16 cellular contexts compared by ENCODE assay signal in the genomic region with DNA sequence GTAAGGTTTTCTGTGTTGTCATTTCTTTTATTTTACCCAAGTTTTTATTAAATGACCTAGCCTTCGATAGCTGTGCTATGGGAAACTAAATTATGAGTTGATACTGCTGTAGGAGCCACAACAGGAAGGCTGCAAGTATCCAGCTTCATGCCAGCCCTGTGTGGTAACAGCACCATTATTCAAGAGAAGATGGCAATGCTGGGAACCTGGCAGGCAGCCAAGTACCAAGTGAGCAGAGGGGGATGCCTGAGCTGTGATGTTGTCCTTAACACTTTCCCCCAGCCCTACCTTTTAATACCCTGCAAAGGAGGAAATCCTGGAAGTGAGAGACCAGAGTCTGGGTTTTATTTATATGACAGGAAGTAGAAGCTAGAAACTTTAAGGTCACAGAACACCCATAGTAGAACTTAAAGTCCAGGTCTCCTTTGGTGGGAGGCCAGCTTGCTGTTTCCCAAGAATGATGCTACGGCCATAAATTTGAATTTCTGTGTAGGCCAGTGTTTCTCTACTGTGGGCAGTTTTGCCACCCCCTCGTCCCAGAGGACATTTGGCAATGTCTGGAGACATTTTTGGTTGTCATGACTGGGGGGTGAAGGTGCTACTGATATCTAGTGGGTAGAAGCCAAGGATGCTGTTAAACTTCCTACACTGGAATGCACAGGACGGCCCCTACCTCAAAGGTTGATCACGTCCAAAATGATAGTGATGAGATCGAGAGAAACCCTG. TPM values are rescaled to one million over a fixed set of nuclear protein-coding genes. Genes with fewer than 3 reads are reported as not detected.
DNase-seq lines count a peak whose midpoint lies in the region; ATAC-seq, FAIRE-seq and TF ChIP-seq lines count a peak whose summit lies in the region.
"Had no signal": no experiment of that assay in that cellular context is flagged by ENCODE, and none has a peak within 500 bp of the region (broad histone marks: within the 10 kb centered on the region; RNA-seq: fewer than 3 reads in every experiment).

No MANE protein-coding gene starts in this region.

- intact Hi-C loops in MCF 10A (cut with micrococcal nuclease), result no loop called here
- intact Hi-C loops in mammary epithelial cell (cut with micrococcal nuclease), result loop anchor here (5.0 kb wide), 1 partner anchor 228 kb away; no protein-coding TSS in a partner anchor
- intact Hi-C loops in pancreas (cut with DNase I), result no loop called here

- no peaks in the 10 kb centered on the region for H3K9me3 ChIP-seq in mammary epithelial cell (replicated peaks; ENCODE audit: insufficient read depth, low read length)
- no peaks in the 10 kb centered on the region for H3K9me3 ChIP-seq in pancreas

- H3K27ac Mint-ChIP-seq in MCF 10A (ENCODE audit: low read depth, unreplicated experiment), result no peak overlapping the region
- H3K27ac Mint-ChIP-seq: T-helper 17 cell had no signal

- no TSS peak for BruUV-seq in MCF 10A (replicated peaks; lab: Mats Ljungman, UMichigan)
- no TSS peak for BruUV-seq in mammary epithelial cell (replicated peaks; lab: Mats Ljungman, UMichigan)

- CTCF ChIA-PET in MCF 10A (lab: Yijun Ruan, JAX) (interaction anchor here (0.6 to 1.1 kb wide), 3 partner anchors 9 to 228 kb away, joined by 3 to 7 read pairs (median 3); partner anchors contain the start of gene ATXN7L1), mammary epithelial cell (lab: Charles Lee; ENCODE audit: low non-redundant PET) (no interaction called here)

- H3K4me3 Mint-ChIP-seq in MCF 10A (ENCODE audit: unreplicated experiment), result no peak overlapping the region
- H3K4me3 Mint-ChIP-seq: T-helper 17 cell had no signal

- H3K4me1 Mint-ChIP-seq in MCF 10A (ENCODE audit: insufficient read depth, unreplicated experiment), result peaks cover 5% of the 10 kb centered on the region

- H3K4me1 ChIP-seq in mammary epithelial cell (ENCODE audit: insufficient read depth, low read length), result peaks cover 5% of the 10 kb centered on the region
- H3K4me1 ChIP-seq in pancreas, result peaks cover 0 to 8% (median 7%) of the 10 kb centered on the region in 3 donors

- WGBS in mammary epithelial cell (ENCODE audit: low coverage, missing lambda C conversion rate), result 94% methylated on average over 6 of the region's 6 CpGs
- 88 to 95% methylated on average over 6 of the region's 6 CpGs for WGBS in pancreas, 2 donors

- H4K20me1 ChIP-seq in mammary epithelial cell (ENCODE audit: insufficient read depth, low read length), result no peaks in the 10 kb centered on the region

- H2AFZ ChIP-seq in mammary epithelial cell (ENCODE audit: low read depth, low read length), result no peak overlapping the region

- H3K27me3 Mint-ChIP-seq in MCF 10A (ENCODE audit: insufficient read depth, unreplicated experiment), result no peaks in the 10 kb centered on the region
- H3K27me3 Mint-ChIP-seq: T-helper 17 cell had no signal

- no peak overlapping the region for H3K9ac ChIP-seq in mammary epithelial cell (ENCODE audit: insufficient read depth, low read length)

- TF ChIP-seq CTCF in MCF 10A (IDR thresholded peaks at IDR 0.05; ENCODE audit: unreplicated experiment) (no peak), mammary epithelial cell (conservative IDR thresholded peaks at IDR 0.05 in 1 of 2, IDR thresholded peaks at IDR 0.05 in 1 of 2; ENCODE audit: extremely low read depth in 1 of 2, insufficient read depth in 1 of 2, low read depth in 1 of 2, low read length in 2 of 2) (no peak), pancreas (IDR thresholded peaks at IDR 0.05) (no peak)

- FAIRE-seq in pancreas (lab: Jason Lieb, UNC), result no peak
- FAIRE-seq: bronchial epithelial cell, HTR-8/SVneo, urothelium cell line had no signal

- dilution Hi-C loops in mammary epithelial cell (cut with HindIII; ENCODE audit: low sequenced_read_pairs), result no loop called here

- no peak overlapping the region for H3K4me2 ChIP-seq in mammary epithelial cell (ENCODE audit: insufficient read depth, low read depth, low read length)

- ATAC-seq in pancreas (peak in 1 of 4 donors; percentile 27), GM19351 (IDR thresholded peaks at IDR 0.05; ENCODE audit: unreplicated experiment) (no peak), GM19455 (IDR thresholded peaks at IDR 0.05; ENCODE audit: unreplicated experiment) (no peak)
- ATAC-seq: foreskin keratinocyte, T-helper 17 cell had no signal

- in situ Hi-C loops in mammary epithelial cell (cut with MboI; ENCODE audit: low sequenced_read_pairs in 2 of 2), result loop anchor here in 1 of 2 donors (25.0 kb wide), 1 partner anchor 127 kb away; no protein-coding TSS in a partner anchor

- no peak overlapping the region for H3K27ac ChIP-seq in mammary epithelial cell (ENCODE audit: insufficient read depth, low read depth, low read length)
- H3K27ac ChIP-seq in pancreas, result no peak overlapping the region
- H3K27ac ChIP-seq: C4-2B, foreskin keratinocyte had no signal

- H3K4me3 ChIP-seq in mammary epithelial cell (replicated peaks in 1 of 3; ENCODE audit: insufficient read depth in 1 of 3, low read depth in 2 of 3, low read length in 3 of 3) (no peak overlapping the region), pancreas (no peak overlapping the region)

- no peaks in the 10 kb centered on the region for H3K36me3 Mint-ChIP-seq in MCF 10A (ENCODE audit: insufficient read depth, unreplicated experiment)

- no peaks in the 10 kb centered on the region for H3K79me2 ChIP-seq in mammary epithelial cell (ENCODE audit: insufficient read depth, low read length)

- peaks cover 8% of the 10 kb centered on the region for H3K9me3 Mint-ChIP-seq in MCF 10A (ENCODE audit: unreplicated experiment)

- DNase-seq in MCF 10A (ENCODE audit: unreplicated experiment) (peak; percentile 27), mammary epithelial cell (no peak), NCI-H128 (lab: John Stamatoyannopoulos, UW; ENCODE audit: unreplicated experiment) (peak; percentile 27), amniotic epithelial cell (ENCODE audit: low read depth) (peak; percentile 41), pancreas (peak in 4 of 6 donors; percentile 26 to 61 (median 42)), GM19240 (ENCODE audit: insufficient read length, low spot score) (no peak)
- DNase-seq: foreskin keratinocyte, midbrain, NCI-H526 treated with DMSO at 0.1 percent for 48 hours, T-helper 17 cell had no signal

- H3K36me3 ChIP-seq in mammary epithelial cell (ENCODE audit: insufficient read depth, low read length) (no peaks in the 10 kb centered on the region), pancreas (no peaks in the 10 kb centered on the region)

- POLR2A ChIA-PET in MCF 10A (lab: Yijun Ruan, JAX), result interaction anchor here (0.5 kb wide), 1 partner anchor 45 kb away, joined by 3 read pairs; no protein-coding TSS in a partner anchor

- H3K27me3 ChIP-seq in mammary epithelial cell (ENCODE audit: insufficient read depth, low read length), result no peaks in the 10 kb centered on the region
- no peaks in the 10 kb centered on the region for H3K27me3 ChIP-seq in pancreas
- H3K27me3 ChIP-seq: foreskin keratinocyte had no signal

RNA-seq across cellular contexts. Expression of gene ATXN7L1, which starts 9.2 kb away (rescaled TPM):
- total RNA-seq in MCF 10A (2022) (8.1 and 10.0 TPM in 2 replicates), mammary epithelial cell (10 to 100 TPM in 1 of 2 donors, 1 to 10 TPM in 1; 5.8 to 10.9 TPM), pancreas (1 to 10 TPM; 3.2 to 9.3 (median 5.3) TPM)
- polyA plus RNA-seq in mammary epithelial cell (2.4 TPM), pancreas (1 to 10 TPM; 2.3 to 4.8 TPM)
- 2.3 TPM for polyA minus RNA-seq in mammary epithelial cell

Comparison
In these comparisons a context has a peak if more than half of its experiments do, and no peak if none do; other contexts are left out.
1. DNase-seq: peak in MCF 10A (single experiment), NCI-H128 (single experiment), amniotic epithelial cell (single experiment) and pancreas (4 of 6); none in mammary epithelial cell (single experiment) and GM19240 (single experiment).